Comparison of ENCODE assay signal across 1 cellular context in genomic region chr1:235971571-235972315, GRCh38.
A peak's percentile ranks its signal among the peaks of the same experiment; 100 is the strongest.
TF ChIP-seq lines count a peak whose summit lies in the region.

No MANE protein-coding gene starts in this region.

TF ChIP-seq in HepG2, 621 proteins besides CTCF, POLR2A, EP300 and RAD21 (continued from another document and continues in another):
- TF ChIP-seq HOMEZ (CRISPR knock-in tag; IDR thresholded peaks at IDR 0.05; ENCODE audit: low read depth) (no peak), ZBTB7B (CRISPR knock-in tag; IDR thresholded peaks at IDR 0.05) (peak; percentile 29; the same call in 1 of the 2 replicates), MTF2 (CRISPR knock-in tag; IDR thresholded peaks at IDR 0.05; ENCODE audit: borderline replicate concordance) (no peak), ZNF782 (CRISPR knock-in tag; IDR thresholded peaks at IDR 0.05; ENCODE audit: borderline replicate concordance) (no peak), ZNF251 (CRISPR knock-in tag; IDR thresholded peaks at IDR 0.05) (no peak), IKZF1 (IDR thresholded peaks at IDR 0.05) (no peak), RXRA (CRISPR knock-in tag; IDR thresholded peaks at IDR 0.05) (no peak), ZNF580 (CRISPR knock-in tag; IDR thresholded peaks at IDR 0.05; ENCODE audit: borderline replicate concordance, low read depth) (no peak; the same call in 1 of the 2 replicates), ZNF335 (CRISPR knock-in tag; IDR thresholded peaks at IDR 0.05) (0 out of 2 replicates have a peak, but pooled peaks have one; percentile 50), PATZ1 (CRISPR knock-in tag; IDR thresholded peaks at IDR 0.05) (peak; percentile 57; the same call in 1 of the 2 replicates), ZNF564 (CRISPR knock-in tag; IDR thresholded peaks at IDR 0.05) (no peak), CHCHD3 (CRISPR knock-in tag; IDR thresholded peaks at IDR 0.05) (no peak), REPIN1 (CRISPR knock-in tag; IDR thresholded peaks at IDR 0.05; ENCODE audit: borderline replicate concordance, low read depth) (no peak), MTF1 (CRISPR knock-in tag; IDR thresholded peaks at IDR 0.05) (no peak), ARID4A (CRISPR knock-in tag; IDR thresholded peaks at IDR 0.05; ENCODE audit: borderline replicate concordance) (peak; percentile 69; the same call in 1 of the 2 replicates), NAIF1 (CRISPR knock-in tag; IDR thresholded peaks at IDR 0.05; ENCODE audit: borderline replicate concordance) (no peak), GPBP1L1 (CRISPR knock-in tag; IDR thresholded peaks at IDR 0.05) (no peak), RFX3 (CRISPR knock-in tag; IDR thresholded peaks at IDR 0.05) (no peak), SMARCC2 (IDR thresholded peaks at IDR 0.05) (no peak), ZZZ3 (CRISPR knock-in tag; IDR thresholded peaks at IDR 0.05; ENCODE audit: borderline replicate concordance) (no peak), ZBTB1 (CRISPR knock-in tag; IDR thresholded peaks at IDR 0.05; ENCODE audit: borderline replicate concordance) (no peak), ARID3A (IDR thresholded peaks at IDR 0.05; ENCODE audit: low read depth, low read length) (no peak; the same call in 1 of the 2 replicates), CREB3 (CRISPR knock-in tag; IDR thresholded peaks at IDR 0.05) (no peak), TBL1XR1 (IDR thresholded peaks at IDR 0.05; ENCODE audit: borderline replicate concordance, low read length, partially characterized antibody) (no peak), SKI (IDR thresholded peaks at IDR 0.05; ENCODE audit: partially characterized antibody) (no peak), FOXP4 (CRISPR knock-in tag; IDR thresholded peaks at IDR 0.05) (no peak), ZNF768 (CRISPR knock-in tag; IDR thresholded peaks at IDR 0.05) (no peak), ZNF30 (CRISPR knock-in tag; IDR thresholded peaks at IDR 0.05) (no peak), KDM6A (CRISPR knock-in tag; IDR thresholded peaks at IDR 0.05; ENCODE audit: low read depth) (no peak)
- TF ChIP-seq, protein P1, sequence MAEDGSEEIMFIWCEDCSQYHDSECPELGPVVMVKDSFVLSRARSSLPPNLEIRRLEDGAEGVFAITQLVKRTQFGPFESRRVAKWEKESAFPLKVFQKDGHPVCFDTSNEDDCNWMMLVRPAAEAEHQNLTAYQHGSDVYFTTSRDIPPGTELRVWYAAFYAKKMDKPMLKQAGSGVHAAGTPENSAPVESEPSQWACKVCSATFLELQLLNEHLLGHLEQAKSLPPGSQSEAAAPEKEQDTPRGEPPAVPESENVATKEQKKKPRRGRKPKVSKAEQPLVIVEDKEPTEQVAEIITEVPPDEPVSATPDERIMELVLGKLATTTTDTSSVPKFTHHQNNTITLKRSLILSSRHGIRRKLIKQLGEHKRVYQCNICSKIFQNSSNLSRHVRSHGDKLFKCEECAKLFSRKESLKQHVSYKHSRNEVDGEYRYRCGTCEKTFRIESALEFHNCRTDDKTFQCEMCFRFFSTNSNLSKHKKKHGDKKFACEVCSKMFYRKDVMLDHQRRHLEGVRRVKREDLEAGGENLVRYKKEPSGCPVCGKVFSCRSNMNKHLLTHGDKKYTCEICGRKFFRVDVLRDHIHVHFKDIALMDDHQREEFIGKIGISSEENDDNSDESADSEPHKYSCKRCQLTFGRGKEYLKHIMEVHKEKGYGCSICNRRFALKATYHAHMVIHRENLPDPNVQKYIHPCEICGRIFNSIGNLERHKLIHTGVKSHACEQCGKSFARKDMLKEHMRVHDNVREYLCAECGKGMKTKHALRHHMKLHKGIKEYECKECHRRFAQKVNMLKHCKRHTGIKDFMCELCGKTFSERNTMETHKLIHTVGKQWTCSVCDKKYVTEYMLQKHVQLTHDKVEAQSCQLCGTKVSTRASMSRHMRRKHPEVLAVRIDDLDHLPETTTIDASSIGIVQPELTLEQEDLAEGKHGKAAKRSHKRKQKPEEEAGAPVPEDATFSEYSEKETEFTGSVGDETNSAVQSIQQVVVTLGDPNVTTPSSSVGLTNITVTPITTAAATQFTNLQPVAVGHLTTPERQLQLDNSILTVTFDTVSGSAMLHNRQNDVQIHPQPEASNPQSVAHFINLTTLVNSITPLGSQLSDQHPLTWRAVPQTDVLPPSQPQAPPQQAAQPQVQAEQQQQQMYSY (CRISPR knock-in tag; IDR thresholded peaks at IDR 0.05), result no peak
- TF ChIP-seq, protein P2, sequence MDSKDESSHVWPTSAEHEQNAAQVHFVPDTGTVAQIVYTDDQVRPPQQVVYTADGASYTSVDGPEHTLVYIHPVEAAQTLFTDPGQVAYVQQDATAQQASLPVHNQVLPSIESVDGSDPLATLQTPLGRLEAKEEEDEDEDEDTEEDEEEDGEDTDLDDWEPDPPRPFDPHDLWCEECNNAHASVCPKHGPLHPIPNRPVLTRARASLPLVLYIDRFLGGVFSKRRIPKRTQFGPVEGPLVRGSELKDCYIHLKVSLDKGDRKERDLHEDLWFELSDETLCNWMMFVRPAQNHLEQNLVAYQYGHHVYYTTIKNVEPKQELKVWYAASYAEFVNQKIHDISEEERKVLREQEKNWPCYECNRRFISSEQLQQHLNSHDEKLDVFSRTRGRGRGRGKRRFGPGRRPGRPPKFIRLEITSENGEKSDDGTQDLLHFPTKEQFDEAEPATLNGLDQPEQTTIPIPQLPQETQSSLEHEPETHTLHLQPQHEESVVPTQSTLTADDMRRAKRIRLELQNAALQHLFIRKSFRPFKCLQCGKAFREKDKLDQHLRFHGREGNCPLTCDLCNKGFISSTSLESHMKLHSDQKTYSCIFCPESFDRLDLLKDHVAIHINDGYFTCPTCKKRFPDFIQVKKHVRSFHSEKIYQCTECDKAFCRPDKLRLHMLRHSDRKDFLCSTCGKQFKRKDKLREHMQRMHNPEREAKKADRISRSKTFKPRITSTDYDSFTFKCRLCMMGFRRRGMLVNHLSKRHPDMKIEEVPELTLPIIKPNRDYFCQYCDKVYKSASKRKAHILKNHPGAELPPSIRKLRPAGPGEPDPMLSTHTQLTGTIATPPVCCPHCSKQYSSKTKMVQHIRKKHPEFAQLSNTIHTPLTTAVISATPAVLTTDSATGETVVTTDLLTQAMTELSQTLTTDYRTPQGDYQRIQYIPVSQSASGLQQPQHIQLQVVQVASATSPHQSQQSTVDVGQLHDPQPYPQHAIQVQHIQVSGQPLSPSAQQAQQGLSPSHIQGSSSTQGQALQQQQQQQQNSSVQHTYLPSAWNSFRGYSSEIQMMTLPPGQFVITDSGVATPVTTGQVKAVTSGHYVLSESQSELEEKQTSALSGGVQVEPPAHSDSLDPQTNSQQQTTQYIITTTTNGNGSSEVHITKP (CRISPR knock-in tag; IDR thresholded peaks at IDR 0.05; ENCODE audit: low read depth), result no peak
- TF ChIP-seq, protein P3, sequence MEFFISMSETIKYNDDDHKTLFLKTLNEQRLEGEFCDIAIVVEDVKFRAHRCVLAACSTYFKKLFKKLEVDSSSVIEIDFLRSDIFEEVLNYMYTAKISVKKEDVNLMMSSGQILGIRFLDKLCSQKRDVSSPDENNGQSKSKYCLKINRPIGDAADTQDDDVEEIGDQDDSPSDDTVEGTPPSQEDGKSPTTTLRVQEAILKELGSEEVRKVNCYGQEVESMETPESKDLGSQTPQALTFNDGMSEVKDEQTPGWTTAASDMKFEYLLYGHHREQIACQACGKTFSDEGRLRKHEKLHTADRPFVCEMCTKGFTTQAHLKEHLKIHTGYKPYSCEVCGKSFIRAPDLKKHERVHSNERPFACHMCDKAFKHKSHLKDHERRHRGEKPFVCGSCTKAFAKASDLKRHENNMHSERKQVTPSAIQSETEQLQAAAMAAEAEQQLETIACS (CRISPR knock-in tag; IDR thresholded peaks at IDR 0.05), result no peak
